22 cellular contexts compared by ENCODE assay signal in genomic region chr18:10732990-10733389, GRCh38.
DNase-seq lines count a peak whose midpoint lies in the region; ATAC-seq and TF ChIP-seq lines count a peak whose summit lies in the region.
"Had no signal": no experiment of that assay in that cellular context is flagged by ENCODE, and none has a peak within 500 bp of the region (broad histone marks: within the 10 kb centered on the region; RNA-seq: fewer than 3 reads in every experiment).

No MANE protein-coding gene starts in this region.

- TF ChIP-seq POLR2A in esophagus muscularis mucosa (IDR thresholded peaks at IDR 0.05; ENCODE audit: low read depth): no peak

- H3K27me3 ChIP-seq in H7 (ENCODE audit: control insufficient read depth, insufficient read depth, low read length) (no peaks in the 10 kb centered on the region), HUES64 (ENCODE audit: insufficient read depth, low read length) (no peaks in the 10 kb centered on the region), esophagus muscularis mucosa (no peaks in the 10 kb centered on the region), iPS-20b (ENCODE audit: insufficient read depth, low read length) (no peaks in the 10 kb centered on the region)
- H3K27me3 ChIP-seq: BLaER1 treated with 17β-estradiol and CSF1 and Interleukin-3, amounts not matched to agents 10 nM and 100 nM had no signal

- H3K27ac ChIP-seq in HUES64 (ENCODE audit: low read depth, low read length): peak overlapping the region; percentile 63; the same call in 1 of the 2 replicates
- H3K27ac ChIP-seq in esophagus muscularis mucosa (replicated peaks in 1 of 4): no peak overlapping the region
- H3K27ac ChIP-seq in iPS-20b (ENCODE audit: low read length): peak overlapping the region; percentile 23
- H3K27ac ChIP-seq: A549; BLaER1 treated with 17β-estradiol and CSF1 and Interleukin-3, amounts not matched to agents 10 nM and 100 nM had no signal

- WGBS in HUES64: 57% methylated on average over 4 of the region's 4 CpGs
- WGBS in esophagus muscularis mucosa: 54% methylated on average over 4 of the region's 4 CpGs

- TF ChIP-seq CTCF in esophagus muscularis mucosa (IDR thresholded peaks at IDR 0.05): no peak

- DNase-seq in H7: peak; percentile 45
- DNase-seq in esophagus muscularis mucosa (ENCODE audit: extremely low spot score): peak; percentile 5
- DNase-seq in hypothalamus (lab: John Stamatoyannopoulos, UW): no peak
- DNase-seq: 8988T; ACHN; AML-193; BE2C; Calu3; CD4-positive, alpha-beta T cell; COR-L47; DMS53; DMS79 treated with DMSO at 0.1 percent for 48 hours; GF-D8; GOT3 had no signal

- H3K9ac ChIP-seq in HUES64 (ENCODE audit: low read depth, low read length): no peak overlapping the region
- H3K9ac ChIP-seq in iPS-20b (ENCODE audit: low read depth, low read length): peak overlapping the region; percentile 22; the same call in 1 of the 2 replicates
- H3K9ac ChIP-seq: BLaER1 treated with 17β-estradiol and CSF1 and Interleukin-3, amounts not matched to agents 10 nM and 100 nM had no signal

- intact Hi-C loops in esophagus muscularis mucosa (cut with DNase I): no loop called here

- H3K9me3 ChIP-seq in HUES64 (ENCODE audit: insufficient read depth, low read depth, low read length): no peaks in the 10 kb centered on the region
- H3K9me3 ChIP-seq in esophagus muscularis mucosa: no peaks in the 10 kb centered on the region
- no peaks in the 10 kb centered on the region for H3K9me3 ChIP-seq in iPS-20b (ENCODE audit: insufficient read depth, low read depth, low read length)
- H3K9me3 ChIP-seq: A549; BE2C; BLaER1 treated with 17β-estradiol and CSF1 and Interleukin-3, amounts not matched to agents 10 nM and 100 nM had no signal

- ATAC-seq in HG03025 (IDR thresholded peaks at IDR 0.05; ENCODE audit: low FRiP score, unreplicated experiment) (no peak), GM18517 (IDR thresholded peaks at IDR 0.05; ENCODE audit: unreplicated experiment) (no peak), GM19035 (IDR thresholded peaks at IDR 0.05; ENCODE audit: unreplicated experiment) (no peak)
- ATAC-seq: A549, HCT116 had no signal

- no peak overlapping the region for H3K4me3 ChIP-seq in H7 (ENCODE audit: insufficient read depth, low read depth, low read length)
- no peak overlapping the region for H3K4me3 ChIP-seq in HUES64 (ENCODE audit: low read length)
- H3K4me3 ChIP-seq in esophagus muscularis mucosa: no peak overlapping the region
- no peak overlapping the region for H3K4me3 ChIP-seq in iPS-20b (ENCODE audit: low read length)
- H3K4me3 ChIP-seq: A549; BLaER1 treated with 17β-estradiol and CSF1 and Interleukin-3, amounts not matched to agents 10 nM and 100 nM had no signal

- TF ChIP-seq EP300 in esophagus muscularis mucosa (IDR thresholded peaks at IDR 0.05): no peak

- H3K36me3 ChIP-seq in H7 (replicated peaks; ENCODE audit: control insufficient read depth, insufficient read depth, low read length) (no peaks in the 10 kb centered on the region), HUES64 (ENCODE audit: insufficient read depth, low read length) (no peaks in the 10 kb centered on the region), esophagus muscularis mucosa (no peaks in the 10 kb centered on the region), iPS-20b (ENCODE audit: insufficient read depth, low read depth, low read length) (no peaks in the 10 kb centered on the region)
- H3K36me3 ChIP-seq: BE2C; BLaER1 treated with 17β-estradiol and CSF1 and Interleukin-3, amounts not matched to agents 10 nM and 100 nM had no signal

- H3K4me1 ChIP-seq in HUES64 (ENCODE audit: insufficient read depth, low read length) (peaks cover 12% of the 10 kb centered on the region), esophagus muscularis mucosa (no peaks in the 10 kb centered on the region), iPS-20b (ENCODE audit: insufficient read depth, low read length) (peaks cover 4% of the 10 kb centered on the region; the same call in 1 of the 2 replicates)
- H3K4me1 ChIP-seq: A549; BE2C; BLaER1 treated with 17β-estradiol and CSF1 and Interleukin-3, amounts not matched to agents 10 nM and 100 nM had no signal

Comparison
In these comparisons a context has a peak if more than half of its experiments do, and no peak if none do; other contexts are left out.
1. DNase-seq: peak in H7 (single experiment) and esophagus muscularis mucosa (single experiment); none in hypothalamus (0 of 51).
2. H3K27ac ChIP-seq: peak in HUES64 (single experiment) and iPS-20b (single experiment); none in esophagus muscularis mucosa (0 of 4).